In genomic region chr11:125175896-125176575, GRCh38 we compare ENCODE assay signal across 29 cellular contexts. TPM values are rescaled to one million over a fixed set of nuclear protein-coding genes. Genes with fewer than 3 reads are reported as not detected.
DNase-seq lines count a peak whose midpoint lies in the region; ATAC-seq, FAIRE-seq and TF ChIP-seq lines count a peak whose summit lies in the region.
"Had no signal": no experiment of that assay in that cellular context is flagged by ENCODE, and none has a peak within 500 bp of the region (broad histone marks: within the 10 kb centered on the region; RNA-seq: fewer than 3 reads in every experiment).

No MANE protein-coding gene starts in this region.

- H3K27ac Mint-ChIP-seq in astrocyte (ENCODE audit: unreplicated experiment) (peak overlapping the region; percentile 79), osteocyte (ENCODE audit: unreplicated experiment) (peak overlapping the region; percentile 31)
- no peak overlapping the region for H3K27ac Mint-ChIP-seq in stimulated activated naive CD8-positive, alpha-beta T cell treated with anti-CD3 and anti-CD28 coated beads, Interleukin-15, amount 100 ng/mL, for 72 hours
- H3K27ac Mint-ChIP-seq: activated T-cell treated with anti-CD3 and anti-CD28 coated beads, Interleukin-2, amount 50 U/mL, for 24 hours had no signal

- H3K4me2 ChIP-seq in astrocyte (ENCODE audit: low read length) (peak overlapping the region; percentile 32), PC-3 (ENCODE audit: low read length) (no peak overlapping the region)
- H3K4me2 ChIP-seq: SK-N-SH had no signal

- no peak overlapping the region for H3K9ac ChIP-seq in astrocyte (ENCODE audit: low read length)
- no peak overlapping the region for H3K9ac ChIP-seq in PC-3 (ENCODE audit: low read length)
- H3K9ac ChIP-seq: SK-N-SH had no signal

- FAIRE-seq in GM12892 (lab: Jason Lieb, UNC) (peak; percentile 62), astrocyte (lab: Jason Lieb, UNC) (no peak)
- FAIRE-seq: small intestine had no signal

- no TSS peak for BruUV-seq in PC-3 (replicated peaks; lab: Mats Ljungman, UMichigan)

- H3K27ac ChIP-seq in astrocyte (ENCODE audit: low read depth, low read length) (no peak overlapping the region), PC-3 (ENCODE audit: low read length) (no peak overlapping the region)
- H3K27ac ChIP-seq: epithelial cell of prostate had no signal

- H3K79me2 ChIP-seq in astrocyte (ENCODE audit: insufficient read depth, low read length) (peaks cover 55% of the 10 kb centered on the region), PC-3 (ENCODE audit: low read length) (no peaks in the 10 kb centered on the region)

- H3K9me3 Mint-ChIP-seq in astrocyte (ENCODE audit: unreplicated experiment) (no peaks in the 10 kb centered on the region), osteocyte (ENCODE audit: unreplicated experiment) (no peaks in the 10 kb centered on the region)
- H3K9me3 Mint-ChIP-seq in stimulated activated naive CD8-positive, alpha-beta T cell treated with anti-CD3 and anti-CD28 coated beads, Interleukin-15, amount 100 ng/mL, for 72 hours, result no peaks in the 10 kb centered on the region
- H3K9me3 Mint-ChIP-seq: activated T-cell treated with anti-CD3 and anti-CD28 coated beads, Interleukin-2, amount 50 U/mL, for 24 hours; naive thymus-derived CD8-positive, alpha-beta T cell had no signal

- intact Hi-C loops in PC-3 (cut with micrococcal nuclease), result no loop called here

- H3F3A ChIP-seq in PC-3 (ENCODE audit: low read length, unreplicated experiment), result no peaks in the 10 kb centered on the region

- peaks cover 67% of the 10 kb centered on the region for H3K4me1 Mint-ChIP-seq in astrocyte (ENCODE audit: low read depth, unreplicated experiment)
- peaks cover 90% of the 10 kb centered on the region for H3K4me1 Mint-ChIP-seq in osteocyte (ENCODE audit: unreplicated experiment)
- peaks cover 4% of the 10 kb centered on the region for H3K4me1 Mint-ChIP-seq in stimulated activated naive CD8-positive, alpha-beta T cell treated with anti-CD3 and anti-CD28 coated beads, Interleukin-15, amount 100 ng/mL, for 72 hours

- ATAC-seq in GM18873 (IDR thresholded peaks at IDR 0.05; ENCODE audit: low FRiP score, unreplicated experiment), result no peak
- no peak for ATAC-seq in stimulated activated naive CD8-positive, alpha-beta T cell treated with anti-CD3 and anti-CD28 coated beads, Interleukin-15, amount 100 ng/mL, for 72 hours
- no peak for ATAC-seq in PC-3
- ATAC-seq: naive thymus-derived CD8-positive, alpha-beta T cell had no signal

- no peaks in the 10 kb centered on the region for H3K9me2 ChIP-seq in PC-3 (replicated peaks; ENCODE audit: low read length)
- H3K9me2 ChIP-seq: SK-N-SH had no signal

- H4K20me1 ChIP-seq in astrocyte (ENCODE audit: insufficient read depth, low read length), result peaks cover 64% of the 10 kb centered on the region
- no peaks in the 10 kb centered on the region for H4K20me1 ChIP-seq in PC-3 (ENCODE audit: low read length)

- H3K36me3 ChIP-seq in astrocyte (ENCODE audit: insufficient read depth, low read length) (no peaks in the 10 kb centered on the region), PC-3 (ENCODE audit: low read depth, low read length) (no peaks in the 10 kb centered on the region)
- H3K36me3 ChIP-seq: BE2C had no signal

- H3K27me3 Mint-ChIP-seq in astrocyte (ENCODE audit: low read depth, unreplicated experiment), result no peaks in the 10 kb centered on the region
- no peaks in the 10 kb centered on the region for H3K27me3 Mint-ChIP-seq in osteocyte (ENCODE audit: unreplicated experiment)
- peaks cover 93% of the 10 kb centered on the region for H3K27me3 Mint-ChIP-seq in stimulated activated naive CD8-positive, alpha-beta T cell treated with anti-CD3 and anti-CD28 coated beads, Interleukin-15, amount 100 ng/mL, for 72 hours
- H3K27me3 Mint-ChIP-seq: brain had no signal

- no peak for TF ChIP-seq POLR2A in GM12892 (IDR thresholded peaks at IDR 0.05; ENCODE audit: low read depth, low read length)

- POLR2A ChIA-PET in PC-3 (lab: Charles Lee; ENCODE audit: unreplicated experiment), result interaction anchor here (0.6 kb wide), 1 partner anchor 227 kb away, joined by 3 read pairs; no protein-coding TSS in a partner anchor

- H3K4me1 ChIP-seq in astrocyte (ENCODE audit: insufficient read depth, low read length), result peaks cover 46% of the 10 kb centered on the region
- no peaks in the 10 kb centered on the region for H3K4me1 ChIP-seq in PC-3 (ENCODE audit: insufficient read depth, low read length)
- H3K4me1 ChIP-seq: BE2C, Caco-2 had no signal

- TF ChIP-seq CTCF in astrocyte (IDR thresholded peaks at IDR 0.05; ENCODE audit: insufficient read depth, low read depth, low read length) (no peak), osteocyte (IDR thresholded peaks at IDR 0.05) (no peak), GM10266 (IDR thresholded peaks at IDR 0.05; ENCODE audit: control insufficient read depth, insufficient read depth, low read depth, missing control alignments) (no peak), PC-3 (conservative IDR thresholded peaks at IDR 0.05; ENCODE audit: low read depth, low read length) (no peak)

- no peaks in the 10 kb centered on the region for H3K9me3 ChIP-seq in astrocyte (ENCODE audit: insufficient read depth, low read depth, low read length)
- H3K9me3 ChIP-seq in PC-3 (ENCODE audit: low read length), result no peaks in the 10 kb centered on the region
- H3K9me3 ChIP-seq: BE2C, SK-N-SH had no signal

- DNase-seq in GM12892 (ENCODE audit: insufficient read length) (no peak), NCI-H82 treated with DMSO at 0.1 percent for 48 hours (lab: John Stamatoyannopoulos, UW; ENCODE audit: unreplicated experiment) (peak; percentile 21), astrocyte (ENCODE audit: low read depth) (no peak), osteocyte (ENCODE audit: extremely low spot score, unreplicated experiment) (no peak), GM10266 (ENCODE audit: extremely low spot score) (no peak), PC-3 (no peak)
- DNase-seq in stimulated activated naive CD8-positive, alpha-beta T cell treated with anti-CD3 and anti-CD28 coated beads, Interleukin-15, amount 100 ng/mL, for 72 hours, result no peak
- DNase-seq: ACHN; activated CD4-positive, alpha-beta T cell treated with anti-CD3 and anti-CD28 coated beads for 4 hours; activated naive CD4-positive, alpha-beta T cell; activated T-cell treated with anti-CD3 and anti-CD28 coated beads, Interleukin-2, amount 50 U/mL, for 24 hours; BE2C; Caco-2; DMS79 treated with DMSO at 0.1 percent for 48 hours; effector CD4-positive, alpha-beta T cell; glutamatergic neuron; islet precursor cell; midbrain; naive thymus-derived CD8-positive, alpha-beta T cell; NCI-H1092 treated with DMSO at 0.1 percent for 48 hours; NCI-H187 treated with DMSO at 0.1 percent for 48 hours; NCI-H524 treated with DMSO at 0.1 percent for 48 hours; SK-N-SH; small intestine; T-helper 2 cell had no signal

- CTCF ChIA-PET in PC-3 (lab: Charles Lee), result no interaction called here

- H3K36me3 Mint-ChIP-seq in astrocyte (ENCODE audit: low read depth, unreplicated experiment) (peaks cover 8% of the 10 kb centered on the region), osteocyte (ENCODE audit: unreplicated experiment) (peaks cover 35% of the 10 kb centered on the region)
- H3K36me3 Mint-ChIP-seq: brain; naive thymus-derived CD8-positive, alpha-beta T cell had no signal

- H3K4me3 ChIP-seq in astrocyte (ENCODE audit: insufficient read depth, low read depth, low read length) (no peak overlapping the region), PC-3 (ENCODE audit: low read length) (no peak overlapping the region)

- H2AFZ ChIP-seq in astrocyte (ENCODE audit: low read depth, low read length) (no peak overlapping the region), PC-3 (ENCODE audit: low read length) (no peak overlapping the region)

- no peak overlapping the region for H3K4me3 Mint-ChIP-seq in astrocyte (ENCODE audit: unreplicated experiment)
- no peak overlapping the region for H3K4me3 Mint-ChIP-seq in osteocyte (ENCODE audit: unreplicated experiment)
- H3K4me3 Mint-ChIP-seq in stimulated activated naive CD8-positive, alpha-beta T cell treated with anti-CD3 and anti-CD28 coated beads, Interleukin-15, amount 100 ng/mL, for 72 hours, result no peak overlapping the region
- H3K4me3 Mint-ChIP-seq: activated T-cell treated with anti-CD3 and anti-CD28 coated beads, Interleukin-2, amount 50 U/mL, for 24 hours; naive thymus-derived CD8-positive, alpha-beta T cell had no signal

- no peaks in the 10 kb centered on the region for H3K27me3 ChIP-seq in astrocyte (ENCODE audit: insufficient read depth, low read length)
- peaks cover 83% of the 10 kb centered on the region for H3K27me3 ChIP-seq in PC-3 (ENCODE audit: low read length)

RNA-seq across cellular contexts. Expression of gene PKNOX2, which starts 11.5 kb away (rescaled TPM):
- not detected for polyA plus RNA-seq in GM12892 (2012; ENCODE audit: missing spikeins)
- total RNA-seq in astrocyte (53.4 and 69.9 TPM in 2 replicates), osteocyte (78.7 and 89.3 TPM in 2 replicates), PC-3 (2014; rRNA removed) (0.12 TPM in 1 of 2 replicates, not detected in the other)
- total RNA-seq: activated CD8-positive, alpha-beta memory T cell treated with anti-CD3 and anti-CD28 coated beads for 36 hours; Caco-2; naive thymus-derived CD8-positive, alpha-beta T cell had no signal
- polyA plus RNA-seq: naive thymus-derived CD8-positive, alpha-beta T cell had no signal

Comparison
In these comparisons a context has a peak if more than half of its experiments do, and no peak if none do; other contexts are left out.
1. H3K27ac Mint-ChIP-seq: peak in astrocyte (single experiment) and osteocyte (single experiment); none in stimulated activated naive CD8-positive, alpha-beta T cell treated with anti-CD3 and anti-CD28 coated beads, Interleukin-15, amount 100 ng/mL, for 72 hours (0 of 2).
2. RNA of gene PKNOX2, which starts 11.5 kb away (total RNA-seq): 78.7 to 89.3 TPM in osteocyte and 53.4 to 69.9 TPM in astrocyte; 0.12 TPM in PC-3; every median in the first group is over 10 times any median in the second.